In the genomic region with DNA sequence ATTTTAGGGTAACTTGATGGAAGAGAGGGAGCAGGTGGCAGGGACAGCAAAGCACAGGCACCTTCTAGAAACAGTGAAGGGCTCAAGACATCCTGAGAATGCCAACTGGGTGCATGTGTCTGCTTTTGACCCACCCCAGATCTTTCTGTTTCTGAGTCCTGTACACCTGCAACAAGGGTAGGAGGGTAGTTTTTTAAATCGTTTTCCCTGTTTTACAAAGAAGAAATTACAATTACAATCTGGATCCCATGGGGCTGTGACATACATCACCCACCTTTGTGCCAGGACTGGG, we compare ENCODE assay signal across 16 cellular contexts. TPM values are rescaled to one million over a fixed set of nuclear protein-coding genes. Genes with fewer than 3 reads are reported as not detected.
DNase-seq lines count a peak whose midpoint lies in the region; ATAC-seq and TF ChIP-seq lines count a peak whose summit lies in the region.
"Had no signal": no experiment of that assay in that cellular context is flagged by ENCODE, and none has a peak within 500 bp of the region (broad histone marks: within the 10 kb centered on the region; RNA-seq: fewer than 3 reads in every experiment).

No MANE protein-coding gene starts in this region.

- peaks cover 0 to 9% (median 0%) of the 10 kb centered on the region in 8 donors for H3K9me3 Mint-ChIP-seq in CD4-positive, alpha-beta memory T cell
- peaks cover 4% of the 10 kb centered on the region for H3K9me3 Mint-ChIP-seq in activated naive CD8-positive, alpha-beta T cell treated with anti-CD3 and anti-CD28 coated beads for 36 hours
- peaks cover 9% of the 10 kb centered on the region for H3K9me3 Mint-ChIP-seq in natural killer cell treated with Interleukin-12 subunit alpha and Interleukin-12 subunit beta and Interleukin-15 and Interleukin-18, amount 100 ng/mL, for 72 hours

- DNase-seq in CD4-positive, alpha-beta memory T cell, result no peak
- no peak for DNase-seq in activated naive CD8-positive, alpha-beta T cell treated with anti-CD3 and anti-CD28 coated beads for 36 hours
- DNase-seq in natural killer cell treated with Interleukin-12 subunit alpha and Interleukin-12 subunit beta and Interleukin-15 and Interleukin-18, amount 100 ng/mL, for 72 hours (ENCODE audit: low spot score), result no peak
- DNase-seq in coronary artery (ENCODE audit: low spot score) (no peak), dorsolateral prefrontal cortex (no peak), SKM-1 treated with dmso at 0.1 percent for 144 hours (lab: John Stamatoyannopoulos, UW; ENCODE audit: unreplicated experiment) (no peak)
- DNase-seq: amniotic stem cell; Karpas-422; mammary epithelial cell; NCI-H146; NCI-H226; sigmoid colon; stimulated activated CD4-positive, alpha-beta T cell treated with anti-CD3 and anti-CD28 coated beads, Interleukin-4, amount 100 ng/mL, for 24 hours had no signal

- H3K4me3 ChIP-seq in CD4-positive, alpha-beta memory T cell (ENCODE audit: low read length in 2 of 2), result peak overlapping the region in 1 of 2 donors; percentile 28
- H3K4me3 ChIP-seq in KMS-11 (IDR thresholded peaks at IDR 0.05; ENCODE audit: insufficient read depth, low read depth, low read length) (no peak overlapping the region), coronary artery (no peak overlapping the region), dorsolateral prefrontal cortex (no peak overlapping the region)
- H3K4me3 ChIP-seq: sigmoid colon, SJSA1 had no signal

- H3K4me1 ChIP-seq in CD4-positive, alpha-beta memory T cell (ENCODE audit: insufficient read depth, low read length), result peaks cover 75% of the 10 kb centered on the region
- H3K4me1 ChIP-seq in KMS-11 (ENCODE audit: low read depth, poor library complexity, severe bottlenecking), result peaks cover 16% of the 10 kb centered on the region

- peak overlapping the region; percentile 13; the same call in 1 of the 2 replicates for H3K4me2 ChIP-seq in KMS-11

- H3K36me3 ChIP-seq in CD4-positive, alpha-beta memory T cell (ENCODE audit: insufficient read depth, low read length), result no peaks in the 10 kb centered on the region
- H3K36me3 ChIP-seq in KMS-11 (ENCODE audit: insufficient read depth), result no peaks in the 10 kb centered on the region
- H3K36me3 ChIP-seq: sigmoid colon, SJSA1 had no signal

- intact Hi-C loops in CD4-positive, alpha-beta memory T cell (cut with micrococcal nuclease), result loop anchor here (1.0 kb wide), 1 partner anchor 9 kb away; no protein-coding TSS in a partner anchor
- intact Hi-C loops in dorsolateral prefrontal cortex (cut with DNase I), result no loop called here

- H3K79me2 ChIP-seq in KMS-11 (ENCODE audit: insufficient read depth, low read depth), result no peaks in the 10 kb centered on the region

- POLR2A ChIA-PET in CD4-positive, alpha-beta memory T cell (lab: Charles Lee; ENCODE audit: partially characterized antibody), result interaction anchor here (0.9 to 7.5 kb wide), 15 partner anchors 8 to 180 kb away, joined by 3 to 201 read pairs (median 5); a partner anchor contains a TSS

- H2AFZ ChIP-seq in KMS-11 (ENCODE audit: low read depth), result peak overlapping the region; percentile 35

- no peaks in the 10 kb centered on the region for H3K36me3 Mint-ChIP-seq in CD4-positive, alpha-beta memory T cell
- H3K36me3 Mint-ChIP-seq in activated naive CD8-positive, alpha-beta T cell treated with anti-CD3 and anti-CD28 coated beads for 36 hours, result peaks cover 4% of the 10 kb centered on the region
- H3K36me3 Mint-ChIP-seq in natural killer cell treated with Interleukin-12 subunit alpha and Interleukin-12 subunit beta and Interleukin-15 and Interleukin-18, amount 100 ng/mL, for 72 hours, result peaks cover 5% of the 10 kb centered on the region

- H3K9ac ChIP-seq in KMS-11, result no peak overlapping the region

- CTCF ChIA-PET in CD4-positive, alpha-beta memory T cell (lab: Charles Lee; ENCODE audit: partially characterized antibody), result interaction anchor here (1.0 to 3.3 kb wide), 6 partner anchors 8 to 519 kb away, joined by 3 to 14 read pairs (median 4); no protein-coding TSS in a partner anchor

- no peaks in the 10 kb centered on the region for H3K27me3 ChIP-seq in CD4-positive, alpha-beta memory T cell (ENCODE audit: insufficient read depth, low read length)
- H3K27me3 ChIP-seq in KMS-11 (ENCODE audit: insufficient read depth, low read depth), result no peaks in the 10 kb centered on the region
- no peaks in the 10 kb centered on the region for H3K27me3 ChIP-seq in dorsolateral prefrontal cortex
- H3K27me3 ChIP-seq: sigmoid colon, SJSA1 had no signal

- no peak for ATAC-seq in natural killer cell treated with Interleukin-12 subunit alpha and Interleukin-12 subunit beta and Interleukin-15 and Interleukin-18, amount 100 ng/mL, for 72 hours

- H3K27ac ChIP-seq in CD4-positive, alpha-beta memory T cell (ENCODE audit: low read depth, low read length), result peak overlapping the region; percentile 47
- H3K27ac ChIP-seq in KMS-11 (peak overlapping the region; percentile 43), coronary artery (no peak overlapping the region), dorsolateral prefrontal cortex (no peak overlapping the region)
- H3K27ac ChIP-seq: HL-60 had no signal

- H3K27ac Mint-ChIP-seq in CD4-positive, alpha-beta memory T cell, result peak overlapping the region in 6 of 7 donors; percentile 82 to 90 (median 86)
- no peak overlapping the region for H3K27ac Mint-ChIP-seq in activated naive CD8-positive, alpha-beta T cell treated with anti-CD3 and anti-CD28 coated beads for 36 hours
- peak overlapping the region; percentile 77 to 98 for H3K27ac Mint-ChIP-seq in natural killer cell treated with Interleukin-12 subunit alpha and Interleukin-12 subunit beta and Interleukin-15 and Interleukin-18, amount 100 ng/mL, for 72 hours

- peaks cover 53 to 91% (median 72%) of the 10 kb centered on the region in 4 donors for H3K4me1 Mint-ChIP-seq in CD4-positive, alpha-beta memory T cell
- H3K4me1 Mint-ChIP-seq in activated naive CD8-positive, alpha-beta T cell treated with anti-CD3 and anti-CD28 coated beads for 36 hours, result peaks cover 47% of the 10 kb centered on the region
- peaks cover 60 to 83% of the 10 kb centered on the region in 2 donors for H3K4me1 Mint-ChIP-seq in natural killer cell treated with Interleukin-12 subunit alpha and Interleukin-12 subunit beta and Interleukin-15 and Interleukin-18, amount 100 ng/mL, for 72 hours (ENCODE audit: low read depth in 2 of 2)

- H3K4me3 Mint-ChIP-seq in CD4-positive, alpha-beta memory T cell, result peak overlapping the region in 7 of 8 donors; percentile 63 to 86 (median 83)
- peak overlapping the region; percentile 16 for H3K4me3 Mint-ChIP-seq in activated naive CD8-positive, alpha-beta T cell treated with anti-CD3 and anti-CD28 coated beads for 36 hours
- peak overlapping the region; percentile 84 for H3K4me3 Mint-ChIP-seq in natural killer cell treated with Interleukin-12 subunit alpha and Interleukin-12 subunit beta and Interleukin-15 and Interleukin-18, amount 100 ng/mL, for 72 hours

- no peaks in the 10 kb centered on the region for H3K27me3 Mint-ChIP-seq in CD4-positive, alpha-beta memory T cell
- H3K27me3 Mint-ChIP-seq in activated naive CD8-positive, alpha-beta T cell treated with anti-CD3 and anti-CD28 coated beads for 36 hours, result peaks cover 4% of the 10 kb centered on the region
- no peaks in the 10 kb centered on the region for H3K27me3 Mint-ChIP-seq in natural killer cell treated with Interleukin-12 subunit alpha and Interleukin-12 subunit beta and Interleukin-15 and Interleukin-18, amount 100 ng/mL, for 72 hours

- no peaks in the 10 kb centered on the region for H3K9me3 ChIP-seq in CD4-positive, alpha-beta memory T cell (ENCODE audit: control insufficient read depth in 1 of 2, low read length in 2 of 2)
- H3K9me3 ChIP-seq: sigmoid colon, SJSA1 had no signal

- H4K20me1 ChIP-seq in KMS-11 (ENCODE audit: insufficient read depth), result no peaks in the 10 kb centered on the region

- TF ChIP-seq CTCF in KMS-11 (conservative IDR thresholded peaks at IDR 0.05; ENCODE audit: low read depth, low read length), result no peak
- TF ChIP-seq CTCF in coronary artery (IDR thresholded peaks at IDR 0.05), result no peak
- TF ChIP-seq CTCF in dorsolateral prefrontal cortex (IDR thresholded peaks at IDR 0.05 in 54 of 56, conservative IDR thresholded peaks at IDR 0.05 in 2 of 56; ENCODE audit: low read depth in 1 of 56, partially characterized antibody in 56 of 56), result no peak

RNA-seq across cellular contexts. Expression of a gene that starts 19.7 kb away (rescaled TPM):
- 100 to 1,000 TPM; 291 to 311 TPM for total RNA-seq in CD4-positive, alpha-beta memory T cell
- polyA plus RNA-seq in CD4-positive, alpha-beta memory T cell, result 100 to 1,000 TPM; 814 to 865 TPM
- 100 to 1,000 TPM; 117 to 125 TPM for total RNA-seq in activated naive CD8-positive, alpha-beta T cell treated with anti-CD3 and anti-CD28 coated beads for 36 hours
- 100 to 1,000 TPM; 225 to 236 TPM for total RNA-seq in natural killer cell treated with Interleukin-12 subunit alpha and Interleukin-12 subunit beta and Interleukin-15 and Interleukin-18, amount 100 ng/mL, for 72 hours
- total RNA-seq in dorsolateral prefrontal cortex, result 100 to 1,000 TPM in 1 of 120 experiments, 10 to 100 TPM in 119; 22.3 to 102 (median 41.8) TPM

Comparison
In these comparisons a context has a peak if more than half of its experiments do, and no peak if none do; other contexts are left out.
1. H3K27ac ChIP-seq: peak in CD4-positive, alpha-beta memory T cell (single experiment) and KMS-11 (single experiment); none in coronary artery (0 of 2) and dorsolateral prefrontal cortex (0 of 59).
2. H3K4me3 Mint-ChIP-seq: peak in every context shown above with its lines; median percentile 84 in natural killer cell treated with Interleukin-12 subunit alpha and Interleukin-12 subunit beta and Interleukin-15 and Interleukin-18, amount 100 ng/mL, for 72 hours; 83 in CD4-positive, alpha-beta memory T cell; 16 in activated naive CD8-positive, alpha-beta T cell treated with anti-CD3 and anti-CD28 coated beads for 36 hours.